In the genomic region with DNA sequence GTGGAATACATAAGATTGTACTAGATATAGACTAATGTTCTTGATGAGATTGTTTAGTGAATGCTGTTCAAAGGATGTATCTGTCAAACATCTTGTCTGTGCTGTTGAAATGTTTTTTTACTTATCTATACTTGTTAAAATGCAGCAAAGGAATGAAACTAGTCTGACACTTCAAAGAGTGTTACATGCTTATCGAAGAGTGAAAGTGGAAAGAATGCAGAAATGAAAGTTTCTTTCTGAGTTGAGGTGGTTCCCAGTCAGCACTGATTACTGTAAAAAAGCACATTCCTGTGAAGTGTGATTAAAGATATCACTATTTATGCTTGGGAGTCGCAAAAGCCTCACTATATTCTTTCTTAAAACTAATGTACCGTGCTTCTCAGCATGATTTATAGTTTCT, we compare ENCODE assay signal across 1 cellular context.
TF ChIP-seq lines count a peak whose summit lies in the region.

No MANE protein-coding gene starts in this region.

TF ChIP-seq in GM12878, 131 proteins besides CTCF, POLR2A, EP300 and RAD21 (continued from another document and continues in another):
- TF ChIP-seq YBX1 (IDR thresholded peaks at IDR 0.05) (no peak), IKZF1 (conservative IDR thresholded peaks at IDR 0.05) (peak; percentile 35; the same call in 1 of the 2 replicates), SP1 (IDR thresholded peaks at IDR 0.05; ENCODE audit: low read depth, low read length) (no peak), RELA (IDR thresholded peaks at IDR 0.05; ENCODE audit: borderline replicate concordance, partially characterized antibody) (no peak), ETV6 (conservative IDR thresholded peaks at IDR 0.05 in 1 of 2, IDR thresholded peaks at IDR 0.05 in 1 of 2; ENCODE audit: borderline replicate concordance in 1 of 2, low read depth in 1 of 2) (no peak), CHD1 (IDR thresholded peaks at IDR 0.05; ENCODE audit: low read depth, low read length) (no peak), SUZ12 (IDR thresholded peaks at IDR 0.05; ENCODE audit: unreplicated experiment) (no peak), RB1 (IDR thresholded peaks at IDR 0.05; ENCODE audit: borderline replicate concordance) (no peak), CBX5 (IDR thresholded peaks at IDR 0.05; ENCODE audit: low read depth) (0 out of 2 replicates have a peak, but pooled peaks have one; percentile 28), SMARCA5 (IDR thresholded peaks at IDR 0.05) (no peak), BMI1 (IDR thresholded peaks at IDR 0.05; ENCODE audit: borderline replicate concordance) (no peak), IRF4 (IDR thresholded peaks at IDR 0.05; ENCODE audit: low read depth, low read length) (peak; percentile 89; the same call in 1 of the 2 replicates), ZBED1 (IDR thresholded peaks at IDR 0.05; ENCODE audit: borderline replicate concordance) (no peak), SREBF2 (IDR thresholded peaks at IDR 0.05; ENCODE audit: low read length) (no peak), SUPT20H (IDR thresholded peaks at IDR 0.05; ENCODE audit: borderline replicate concordance, control insufficient read depth, low read depth, low read length) (no peak), SRF (IDR thresholded peaks at IDR 0.05; ENCODE audit: low read depth in 2 of 2, low read length in 2 of 2) (no peak), HCFC1 (IDR thresholded peaks at IDR 0.05; ENCODE audit: low read length) (no peak), HDAC2 (IDR thresholded peaks at IDR 0.05) (no peak), TAF1 (IDR thresholded peaks at IDR 0.05; ENCODE audit: borderline replicate concordance, low read depth, low read length) (no peak), KLF5 (IDR thresholded peaks at IDR 0.05; ENCODE audit: partially characterized antibody) (no peak), SPI1 (IDR thresholded peaks at IDR 0.05; ENCODE audit: borderline replicate concordance, insufficient read depth, low read depth, low read length) (peak; percentile 85), SREBF1 (IDR thresholded peaks at IDR 0.05; ENCODE audit: low read length) (no peak), RCOR1 (conservative IDR thresholded peaks at IDR 0.05; ENCODE audit: low read depth, low read length) (no peak), BRCA1 (IDR thresholded peaks at IDR 0.05; ENCODE audit: low read depth, low read length) (no peak), BCL11A (IDR thresholded peaks at IDR 0.05; ENCODE audit: low read depth, low read length) (peak; percentile 83), POLR2AphosphoS2 (IDR thresholded peaks at IDR 0.05; ENCODE audit: low read depth, low read length) (no peak), NFYA (IDR thresholded peaks at IDR 0.05; ENCODE audit: borderline replicate concordance, low read depth, low read length) (no peak), ZNF217 (IDR thresholded peaks at IDR 0.05) (peak; percentile 73; the same call in 1 of the 2 replicates), SIN3A (IDR thresholded peaks at IDR 0.05; ENCODE audit: low read depth, low read length) (no peak), STAT1 (conservative IDR thresholded peaks at IDR 0.05) (no peak), ZNF622 (IDR thresholded peaks at IDR 0.05) (no peak), ASH2L (IDR thresholded peaks at IDR 0.05; ENCODE audit: borderline replicate concordance, low read depth) (no peak)
- TF ChIP-seq, protein P1, sequence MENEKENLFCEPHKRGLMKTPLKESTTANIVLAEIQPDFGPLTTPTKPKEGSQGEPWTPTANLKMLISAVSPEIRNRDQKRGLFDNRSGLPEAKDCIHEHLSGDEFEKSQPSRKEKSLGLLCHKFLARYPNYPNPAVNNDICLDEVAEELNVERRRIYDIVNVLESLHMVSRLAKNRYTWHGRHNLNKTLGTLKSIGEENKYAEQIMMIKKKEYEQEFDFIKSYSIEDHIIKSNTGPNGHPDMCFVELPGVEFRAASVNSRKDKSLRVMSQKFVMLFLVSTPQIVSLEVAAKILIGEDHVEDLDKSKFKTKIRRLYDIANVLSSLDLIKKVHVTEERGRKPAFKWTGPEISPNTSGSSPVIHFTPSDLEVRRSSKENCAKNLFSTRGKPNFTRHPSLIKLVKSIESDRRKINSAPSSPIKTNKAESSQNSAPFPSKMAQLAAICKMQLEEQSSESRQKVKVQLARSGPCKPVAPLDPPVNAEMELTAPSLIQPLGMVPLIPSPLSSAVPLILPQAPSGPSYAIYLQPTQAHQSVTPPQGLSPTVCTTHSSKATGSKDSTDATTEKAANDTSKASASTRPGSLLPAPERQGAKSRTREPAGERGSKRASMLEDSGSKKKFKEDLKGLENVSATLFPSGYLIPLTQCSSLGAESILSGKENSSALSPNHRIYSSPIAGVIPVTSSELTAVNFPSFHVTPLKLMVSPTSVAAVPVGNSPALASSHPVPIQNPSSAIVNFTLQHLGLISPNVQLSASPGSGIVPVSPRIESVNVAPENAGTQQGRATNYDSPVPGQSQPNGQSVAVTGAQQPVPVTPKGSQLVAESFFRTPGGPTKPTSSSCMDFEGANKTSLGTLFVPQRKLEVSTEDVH (IDR thresholded peaks at IDR 0.05; ENCODE audit: low read depth, partially characterized antibody): no peak
- TF ChIP-seq, protein P2, sequence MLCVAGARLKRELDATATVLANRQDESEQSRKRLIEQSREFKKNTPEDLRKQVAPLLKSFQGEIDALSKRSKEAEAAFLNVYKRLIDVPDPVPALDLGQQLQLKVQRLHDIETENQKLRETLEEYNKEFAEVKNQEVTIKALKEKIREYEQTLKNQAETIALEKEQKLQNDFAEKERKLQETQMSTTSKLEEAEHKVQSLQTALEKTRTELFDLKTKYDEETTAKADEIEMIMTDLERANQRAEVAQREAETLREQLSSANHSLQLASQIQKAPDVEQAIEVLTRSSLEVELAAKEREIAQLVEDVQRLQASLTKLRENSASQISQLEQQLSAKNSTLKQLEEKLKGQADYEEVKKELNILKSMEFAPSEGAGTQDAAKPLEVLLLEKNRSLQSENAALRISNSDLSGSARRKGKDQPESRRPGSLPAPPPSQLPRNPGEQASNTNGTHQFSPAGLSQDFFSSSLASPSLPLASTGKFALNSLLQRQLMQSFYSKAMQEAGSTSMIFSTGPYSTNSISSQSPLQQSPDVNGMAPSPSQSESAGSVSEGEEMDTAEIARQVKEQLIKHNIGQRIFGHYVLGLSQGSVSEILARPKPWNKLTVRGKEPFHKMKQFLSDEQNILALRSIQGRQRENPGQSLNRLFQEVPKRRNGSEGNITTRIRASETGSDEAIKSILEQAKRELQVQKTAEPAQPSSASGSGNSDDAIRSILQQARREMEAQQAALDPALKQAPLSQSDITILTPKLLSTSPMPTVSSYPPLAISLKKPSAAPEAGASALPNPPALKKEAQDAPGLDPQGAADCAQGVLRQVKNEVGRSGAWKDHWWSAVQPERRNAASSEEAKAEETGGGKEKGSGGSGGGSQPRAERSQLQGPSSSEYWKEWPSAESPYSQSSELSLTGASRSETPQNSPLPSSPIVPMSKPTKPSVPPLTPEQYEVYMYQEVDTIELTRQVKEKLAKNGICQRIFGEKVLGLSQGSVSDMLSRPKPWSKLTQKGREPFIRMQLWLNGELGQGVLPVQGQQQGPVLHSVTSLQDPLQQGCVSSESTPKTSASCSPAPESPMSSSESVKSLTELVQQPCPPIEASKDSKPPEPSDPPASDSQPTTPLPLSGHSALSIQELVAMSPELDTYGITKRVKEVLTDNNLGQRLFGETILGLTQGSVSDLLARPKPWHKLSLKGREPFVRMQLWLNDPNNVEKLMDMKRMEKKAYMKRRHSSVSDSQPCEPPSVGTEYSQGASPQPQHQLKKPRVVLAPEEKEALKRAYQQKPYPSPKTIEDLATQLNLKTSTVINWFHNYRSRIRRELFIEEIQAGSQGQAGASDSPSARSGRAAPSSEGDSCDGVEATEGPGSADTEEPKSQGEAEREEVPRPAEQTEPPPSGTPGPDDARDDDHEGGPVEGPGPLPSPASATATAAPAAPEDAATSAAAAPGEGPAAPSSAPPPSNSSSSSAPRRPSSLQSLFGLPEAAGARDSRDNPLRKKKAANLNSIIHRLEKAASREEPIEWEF (IDR thresholded peaks at IDR 0.05; ENCODE audit: insufficient replicate concordance, low read depth, low read length): no peak
- TF ChIP-seq, protein P3, sequence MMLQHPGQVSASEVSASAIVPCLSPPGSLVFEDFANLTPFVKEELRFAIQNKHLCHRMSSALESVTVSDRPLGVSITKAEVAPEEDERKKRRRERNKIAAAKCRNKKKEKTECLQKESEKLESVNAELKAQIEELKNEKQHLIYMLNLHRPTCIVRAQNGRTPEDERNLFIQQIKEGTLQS (IDR thresholded peaks at IDR 0.05; ENCODE audit: borderline replicate concordance, extremely low read depth, low read depth, low read length): no peak
- TF ChIP-seq, protein P4, sequence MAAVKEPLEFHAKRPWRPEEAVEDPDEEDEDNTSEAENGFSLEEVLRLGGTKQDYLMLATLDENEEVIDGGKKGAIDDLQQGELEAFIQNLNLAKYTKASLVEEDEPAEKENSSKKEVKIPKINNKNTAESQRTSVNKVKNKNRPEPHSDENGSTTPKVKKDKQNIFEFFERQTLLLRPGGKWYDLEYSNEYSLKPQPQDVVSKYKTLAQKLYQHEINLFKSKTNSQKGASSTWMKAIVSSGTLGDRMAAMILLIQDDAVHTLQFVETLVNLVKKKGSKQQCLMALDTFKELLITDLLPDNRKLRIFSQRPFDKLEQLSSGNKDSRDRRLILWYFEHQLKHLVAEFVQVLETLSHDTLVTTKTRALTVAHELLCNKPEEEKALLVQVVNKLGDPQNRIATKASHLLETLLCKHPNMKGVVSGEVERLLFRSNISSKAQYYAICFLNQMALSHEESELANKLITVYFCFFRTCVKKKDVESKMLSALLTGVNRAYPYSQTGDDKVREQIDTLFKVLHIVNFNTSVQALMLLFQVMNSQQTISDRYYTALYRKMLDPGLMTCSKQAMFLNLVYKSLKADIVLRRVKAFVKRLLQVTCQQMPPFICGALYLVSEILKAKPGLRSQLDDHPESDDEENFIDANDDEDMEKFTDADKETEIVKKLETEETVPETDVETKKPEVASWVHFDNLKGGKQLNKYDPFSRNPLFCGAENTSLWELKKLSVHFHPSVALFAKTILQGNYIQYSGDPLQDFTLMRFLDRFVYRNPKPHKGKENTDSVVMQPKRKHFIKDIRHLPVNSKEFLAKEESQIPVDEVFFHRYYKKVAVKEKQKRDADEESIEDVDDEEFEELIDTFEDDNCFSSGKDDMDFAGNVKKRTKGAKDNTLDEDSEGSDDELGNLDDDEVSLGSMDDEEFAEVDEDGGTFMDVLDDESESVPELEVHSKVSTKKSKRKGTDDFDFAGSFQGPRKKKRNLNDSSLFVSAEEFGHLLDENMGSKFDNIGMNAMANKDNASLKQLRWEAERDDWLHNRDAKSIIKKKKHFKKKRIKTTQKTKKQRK (IDR thresholded peaks at IDR 0.05; ENCODE audit: low read depth, low read length): no peak
- TF ChIP-seq, protein P5, sequence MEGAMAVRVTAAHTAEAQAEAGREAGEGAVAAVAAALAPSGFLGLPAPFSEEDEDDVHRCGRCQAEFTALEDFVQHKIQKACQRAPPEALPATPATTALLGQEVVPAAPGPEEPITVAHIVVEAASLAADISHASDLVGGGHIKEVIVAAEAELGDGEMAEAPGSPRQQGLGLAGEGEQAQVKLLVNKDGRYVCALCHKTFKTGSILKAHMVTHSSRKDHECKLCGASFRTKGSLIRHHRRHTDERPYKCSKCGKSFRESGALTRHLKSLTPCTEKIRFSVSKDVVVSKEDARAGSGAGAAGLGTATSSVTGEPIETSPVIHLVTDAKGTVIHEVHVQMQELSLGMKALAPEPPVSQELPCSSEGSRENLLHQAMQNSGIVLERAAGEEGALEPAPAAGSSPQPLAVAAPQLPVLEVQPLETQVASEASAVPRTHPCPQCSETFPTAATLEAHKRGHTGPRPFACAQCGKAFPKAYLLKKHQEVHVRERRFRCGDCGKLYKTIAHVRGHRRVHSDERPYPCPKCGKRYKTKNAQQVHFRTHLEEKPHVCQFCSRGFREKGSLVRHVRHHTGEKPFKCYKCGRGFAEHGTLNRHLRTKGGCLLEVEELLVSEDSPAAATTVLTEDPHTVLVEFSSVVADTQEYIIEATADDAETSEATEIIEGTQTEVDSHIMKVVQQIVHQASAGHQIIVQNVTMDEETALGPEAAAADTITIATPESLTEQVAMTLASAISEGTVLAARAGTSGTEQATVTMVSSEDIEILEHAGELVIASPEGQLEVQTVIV (IDR thresholded peaks at IDR 0.05; ENCODE audit: borderline replicate concordance, partially characterized antibody): no peak
- TF ChIP-seq, protein P6, sequence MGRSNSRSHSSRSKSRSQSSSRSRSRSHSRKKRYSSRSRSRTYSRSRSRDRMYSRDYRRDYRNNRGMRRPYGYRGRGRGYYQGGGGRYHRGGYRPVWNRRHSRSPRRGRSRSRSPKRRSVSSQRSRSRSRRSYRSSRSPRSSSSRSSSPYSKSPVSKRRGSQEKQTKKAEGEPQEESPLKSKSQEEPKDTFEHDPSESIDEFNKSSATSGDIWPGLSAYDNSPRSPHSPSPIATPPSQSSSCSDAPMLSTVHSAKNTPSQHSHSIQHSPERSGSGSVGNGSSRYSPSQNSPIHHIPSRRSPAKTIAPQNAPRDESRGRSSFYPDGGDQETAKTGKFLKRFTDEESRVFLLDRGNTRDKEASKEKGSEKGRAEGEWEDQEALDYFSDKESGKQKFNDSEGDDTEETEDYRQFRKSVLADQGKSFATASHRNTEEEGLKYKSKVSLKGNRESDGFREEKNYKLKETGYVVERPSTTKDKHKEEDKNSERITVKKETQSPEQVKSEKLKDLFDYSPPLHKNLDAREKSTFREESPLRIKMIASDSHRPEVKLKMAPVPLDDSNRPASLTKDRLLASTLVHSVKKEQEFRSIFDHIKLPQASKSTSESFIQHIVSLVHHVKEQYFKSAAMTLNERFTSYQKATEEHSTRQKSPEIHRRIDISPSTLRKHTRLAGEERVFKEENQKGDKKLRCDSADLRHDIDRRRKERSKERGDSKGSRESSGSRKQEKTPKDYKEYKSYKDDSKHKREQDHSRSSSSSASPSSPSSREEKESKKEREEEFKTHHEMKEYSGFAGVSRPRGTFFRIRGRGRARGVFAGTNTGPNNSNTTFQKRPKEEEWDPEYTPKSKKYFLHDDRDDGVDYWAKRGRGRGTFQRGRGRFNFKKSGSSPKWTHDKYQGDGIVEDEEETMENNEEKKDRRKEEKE (IDR thresholded peaks at IDR 0.05): no peak
- TF ChIP-seq, protein P7, sequence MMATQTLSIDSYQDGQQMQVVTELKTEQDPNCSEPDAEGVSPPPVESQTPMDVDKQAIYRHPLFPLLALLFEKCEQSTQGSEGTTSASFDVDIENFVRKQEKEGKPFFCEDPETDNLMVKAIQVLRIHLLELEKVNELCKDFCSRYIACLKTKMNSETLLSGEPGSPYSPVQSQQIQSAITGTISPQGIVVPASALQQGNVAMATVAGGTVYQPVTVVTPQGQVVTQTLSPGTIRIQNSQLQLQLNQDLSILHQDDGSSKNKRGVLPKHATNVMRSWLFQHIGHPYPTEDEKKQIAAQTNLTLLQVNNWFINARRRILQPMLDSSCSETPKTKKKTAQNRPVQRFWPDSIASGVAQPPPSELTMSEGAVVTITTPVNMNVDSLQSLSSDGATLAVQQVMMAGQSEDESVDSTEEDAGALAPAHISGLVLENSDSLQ (IDR thresholded peaks at IDR 0.05): no peak
